ENCODE assay signal across 8 cellular contexts in the genomic region with DNA sequence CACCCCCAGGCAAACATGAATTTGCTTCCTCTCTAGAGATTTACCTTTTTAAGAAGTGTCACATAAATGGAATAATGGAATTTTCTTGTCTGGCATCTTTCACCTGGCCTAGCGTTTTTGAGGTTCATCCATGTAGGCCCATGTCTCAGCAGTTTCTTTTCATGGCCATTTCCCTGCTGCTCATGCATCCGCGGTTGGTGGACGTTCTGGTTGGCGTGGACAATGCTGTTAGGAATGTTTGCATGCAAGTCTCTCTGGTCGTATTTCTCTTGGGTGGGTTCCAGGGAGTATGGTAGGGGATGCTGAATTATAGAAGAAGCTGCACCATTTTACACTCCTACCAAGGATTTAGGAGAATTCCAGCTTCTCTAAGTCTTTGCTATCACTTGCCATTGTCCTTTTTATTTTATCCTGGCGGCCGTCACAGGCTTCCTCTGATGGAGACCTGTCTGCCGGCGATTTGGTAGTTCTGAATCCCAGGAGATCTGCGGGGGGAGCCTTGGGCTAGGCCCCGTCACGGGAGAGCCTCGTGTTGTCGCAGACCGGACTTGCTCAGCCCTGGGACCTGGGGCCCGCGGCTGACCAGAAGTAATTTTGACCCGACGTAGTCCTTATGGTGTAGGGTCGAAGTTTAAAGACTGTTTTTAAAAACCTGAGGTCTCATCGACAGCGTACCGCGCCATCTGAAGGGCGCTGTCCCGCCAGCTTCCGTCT. TPM values are rescaled to one million over a fixed set of nuclear protein-coding genes. Genes with fewer than 3 reads are reported as not detected.
A peak's percentile ranks its signal among the peaks of the same experiment; 100 is the strongest.
DNase-seq lines count a peak whose midpoint lies in the region; ATAC-seq, FAIRE-seq and TF ChIP-seq lines count a peak whose summit lies in the region.

No MANE protein-coding gene starts in this region.

- no peak for TF ChIP-seq POLR2A in A549 (IDR thresholded peaks at IDR 0.05; ENCODE audit: low read length)

- peak in 1 of 2 experiments; percentile 23 for DNase-seq in A549 (ENCODE audit: low read depth in 1 of 2, low spot score in 1 of 2)
- no peak for DNase-seq in GM12865 (ENCODE audit: low read depth)
- DNase-seq in naive thymus-derived CD8-positive, alpha-beta T cell = peak in 2 of 10 donors; percentile 2 to 4
- no peak for DNase-seq in UCSD-AML1 (lab: John Stamatoyannopoulos, UW; ENCODE audit: unreplicated experiment)
- DNase-seq in stimulated activated CD4-positive, alpha-beta T cell treated with anti-CD3 and anti-CD28 coated beads, Interleukin-2, amount 100 ng/mL, for 48 hours = no peak

- peak overlapping the region; percentile 68 for H3K4me3 ChIP-seq in A549
- peak overlapping the region; percentile 51 for H3K4me3 ChIP-seq in GM12865 (ENCODE audit: low read depth, low read length)

- no peaks in the 10 kb centered on the region for H3K9me3 ChIP-seq in A549

- ATAC-seq in A549 = peak in 1 of 2 experiments; percentile 62
- peak; percentile 25 for ATAC-seq in HG03066 (IDR thresholded peaks at IDR 0.05; ENCODE audit: low read depth, unreplicated experiment)
- ATAC-seq in SK-N-SH treated with all-trans-retinoic acid at 6 μM for 48 hours = peak; percentile 42
- ATAC-seq in esophagus mucosa = peak; percentile 12
- ATAC-seq in naive thymus-derived CD8-positive, alpha-beta T cell = no peak

- whole genome bisulfite sequencing in A549 (ENCODE audit: missing lambda C conversion rate) = 8% methylated on average over 19 of the region's 28 CpGs

- peak overlapping the region; percentile 68 to 83 for H3K27ac ChIP-seq in A549

- peak overlapping the region; percentile 94 to 99 (median 97) for H3K27ac Mint-ChIP-seq in naive thymus-derived CD8-positive, alpha-beta T cell

- H3K36me3 Mint-ChIP-seq in naive thymus-derived CD8-positive, alpha-beta T cell = peaks cover 0 to 7% (median 5%) of the 10 kb centered on the region in 3 donors

- H3K4me1 Mint-ChIP-seq in naive thymus-derived CD8-positive, alpha-beta T cell = peaks cover 30 to 83% (median 78%) of the 10 kb centered on the region in 4 donors

- POLR2A ChIA-PET in A549 (lab: Yijun Ruan, JAX) = interaction anchor here (1.0 to 1.6 kb wide), 5 partner anchors 12 to 82 kb away, joined by 3 to 7 read pairs (median 4); a partner anchor contains a TSS
- POLR2A ChIA-PET in naive thymus-derived CD8-positive, alpha-beta T cell (lab: Charles Lee) = interaction anchor here (0.8 to 3.3 kb wide), 19 partner anchors 12 to 1173 kb away, joined by 3 to 66 read pairs (median 5); a partner anchor contains a TSS

- TF ChIP-seq EP300 in A549 (IDR thresholded peaks at IDR 0.05) = no peak

- FAIRE-seq in A549 (lab: Jason Lieb, UNC) = no peak

- TF ChIP-seq CTCF in A549 (IDR thresholded peaks at IDR 0.05) = no peak
- no peak for TF ChIP-seq CTCF in GM12865 (IDR thresholded peaks at IDR 0.05; ENCODE audit: insufficient read depth, low read depth, low read length, missing control alignments)

- CTCF ChIA-PET in A549 (lab: Yijun Ruan, JAX) = interaction anchor here (0.6 to 2.1 kb wide), 7 partner anchors 12 to 266 kb away, joined by 3 to 6 read pairs (median 4); no protein-coding TSS in a partner anchor

- H3K27me3 Mint-ChIP-seq in naive thymus-derived CD8-positive, alpha-beta T cell = no peaks in the 10 kb centered on the region

- H3K4me2 ChIP-seq in A549 = peak overlapping the region; percentile 80

- peaks cover 31% of the 10 kb centered on the region for H3K4me1 ChIP-seq in A549

- H3K9me3 Mint-ChIP-seq in naive thymus-derived CD8-positive, alpha-beta T cell = no peaks in the 10 kb centered on the region

- H3K4me3 Mint-ChIP-seq in naive thymus-derived CD8-positive, alpha-beta T cell = peak overlapping the region; percentile 93 to 98 (median 94)

- TF ChIP-seq RAD21 in A549 (conservative IDR thresholded peaks at IDR 0.05 in 1 of 2, IDR thresholded peaks at IDR 0.05 in 1 of 2) = no peak; a peak in 1 of 5 replicates

TF ChIP-seq in A549, 52 proteins besides CTCF, POLR2A, EP300 and RAD21:
- TF ChIP-seq MYC (IDR thresholded peaks at IDR 0.05; ENCODE audit: borderline replicate concordance, low read length) = peak; percentile 34; the same call in 1 of the 2 replicates
- 0 out of 2 replicates have a peak, but pooled peaks have one; percentile 13 for TF ChIP-seq TP53 (CRISPR knock-in tag; IDR thresholded peaks at IDR 0.05)
- no peak for TF ChIP-seq HDAC2 (IDR thresholded peaks at IDR 0.05)
- TF ChIP-seq, protein P1, sequence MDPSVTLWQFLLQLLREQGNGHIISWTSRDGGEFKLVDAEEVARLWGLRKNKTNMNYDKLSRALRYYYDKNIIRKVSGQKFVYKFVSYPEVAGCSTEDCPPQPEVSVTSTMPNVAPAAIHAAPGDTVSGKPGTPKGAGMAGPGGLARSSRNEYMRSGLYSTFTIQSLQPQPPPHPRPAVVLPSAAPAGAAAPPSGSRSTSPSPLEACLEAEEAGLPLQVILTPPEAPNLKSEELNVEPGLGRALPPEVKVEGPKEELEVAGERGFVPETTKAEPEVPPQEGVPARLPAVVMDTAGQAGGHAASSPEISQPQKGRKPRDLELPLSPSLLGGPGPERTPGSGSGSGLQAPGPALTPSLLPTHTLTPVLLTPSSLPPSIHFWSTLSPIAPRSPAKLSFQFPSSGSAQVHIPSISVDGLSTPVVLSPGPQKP (IDR thresholded peaks at IDR 0.05; ENCODE audit: low read depth, low read length) = no peak

TF ChIP-seq in SK-N-SH treated with all-trans-retinoic acid at 6 μM for 48 hours, 23 proteins besides CTCF, POLR2A, EP300 and RAD21:
- TF ChIP-seq PPARA (CRISPR knock-in tag; IDR thresholded peaks at IDR 0.05; ENCODE audit: borderline replicate concordance) (no peak), BACH2 (CRISPR knock-in tag; IDR thresholded peaks at IDR 0.05; ENCODE audit: borderline replicate concordance) (no peak), RARB (CRISPR knock-in tag; IDR thresholded peaks at IDR 0.05) (no peak), CSDC2 (CRISPR knock-in tag; IDR thresholded peaks at IDR 0.05) (no peak), SNAI2 (CRISPR knock-in tag; IDR thresholded peaks at IDR 0.05) (no peak)

RNA-seq across cellular contexts. Expression of a gene that starts 56.9 kb away (rescaled TPM):
- polyA plus RNA-seq in A549 (2011; rRNA removed) (6.0 and 6.7 TPM in 2 replicates), A549 (2017; fragmentation: RNase III; extraction: RNeasy Plus Mini Kit Qiagen cat#74134 plus additional on column Dnase treatment) (10.1 to 11.3 TPM (median 10.8 TPM) in 3 replicates)
- 6.1 and 7.6 TPM in 2 replicates for polyA plus RNA-seq in A549 (2012; cell fraction: cytosol; rRNA removed)
- polyA plus RNA-seq in A549 (2012; cell fraction: nucleus; rRNA removed) = 8.1 and 10.8 TPM in 2 replicates
- polyA minus RNA-seq in A549 (2011; rRNA and poly(A)+ RNA removed) = 5.1 and 6.1 TPM in 2 replicates
- 12.5 TPM for total RNA-seq in esophagus mucosa
- total RNA-seq in naive thymus-derived CD8-positive, alpha-beta T cell = 10 to 100 TPM; 50.5 to 55.2 TPM
- 1 to 10 TPM; 2.6 to 4.8 (median 4.5) TPM for polyA plus RNA-seq in naive thymus-derived CD8-positive, alpha-beta T cell

Comparison
In these comparisons a context has a peak if more than half of its experiments do, and no peak if none do; other contexts are left out.
1. ATAC-seq: peak in HG03066 (single experiment), SK-N-SH treated with all-trans-retinoic acid at 6 μM for 48 hours (single experiment) and esophagus mucosa (single experiment); none in naive thymus-derived CD8-positive, alpha-beta T cell (0 of 2).